Comparison of ENCODE assay signal across 2 cellular contexts in genomic region chrX:20225488-20225833, GRCh38.
TF ChIP-seq lines count a peak whose summit lies in the region.

No MANE protein-coding gene starts in this region.

TF ChIP-seq in HepG2, 621 proteins besides CTCF, POLR2A, EP300 and RAD21:
- TF ChIP-seq ETV5 (CRISPR knock-in tag; IDR thresholded peaks at IDR 0.05; ENCODE audit: borderline replicate concordance) (no peak), ZNF24 (IDR thresholded peaks at IDR 0.05) (no peak), MEIS2 (CRISPR knock-in tag; IDR thresholded peaks at IDR 0.05) (no peak), ZNF687 (CRISPR knock-in tag; IDR thresholded peaks at IDR 0.05) (no peak), ZNF850 (CRISPR knock-in tag; conservative IDR thresholded peaks at IDR 0.05) (no peak), ZNF446 (CRISPR knock-in tag; IDR thresholded peaks at IDR 0.05) (no peak), ZNF143 (CRISPR knock-in tag; IDR thresholded peaks at IDR 0.05) (no peak), NFE2 (CRISPR knock-in tag; IDR thresholded peaks at IDR 0.05) (no peak), ARID4A (CRISPR knock-in tag; IDR thresholded peaks at IDR 0.05; ENCODE audit: borderline replicate concordance) (no peak), TBX3 (IDR thresholded peaks at IDR 0.05; ENCODE audit: borderline replicate concordance) (no peak), HOMEZ (CRISPR knock-in tag; IDR thresholded peaks at IDR 0.05; ENCODE audit: low read depth) (no peak), ZMYM4 (CRISPR knock-in tag; IDR thresholded peaks at IDR 0.05) (no peak), REPIN1 (CRISPR knock-in tag; IDR thresholded peaks at IDR 0.05; ENCODE audit: borderline replicate concordance, low read depth) (no peak), IKZF5 (CRISPR knock-in tag; IDR thresholded peaks at IDR 0.05) (no peak)

TF ChIP-seq in K562, 482 proteins besides CTCF, POLR2A, EP300 and RAD21:
- TF ChIP-seq GATAD2A (IDR thresholded peaks at IDR 0.05) (no peak), ZBTB43 (CRISPR knock-in tag; IDR thresholded peaks at IDR 0.05) (no peak), TAF7 (tag; IDR thresholded peaks at IDR 0.05) (no peak), ZNF12 (CRISPR knock-in tag; IDR thresholded peaks at IDR 0.05) (no peak), EZH2 (IDR thresholded peaks at IDR 0.05; ENCODE audit: borderline replicate concordance, low read depth, low read length) (no peak), LEF1 (IDR thresholded peaks at IDR 0.05) (no peak), ARID4B (CRISPR knock-in tag; IDR thresholded peaks at IDR 0.05) (no peak), FOXM1 (IDR thresholded peaks at IDR 0.05; ENCODE audit: low read depth) (no peak), FOXM1 (CRISPR knock-in tag; IDR thresholded peaks at IDR 0.05; ENCODE audit: low read depth) (no peak), EGR1 (conservative IDR thresholded peaks at IDR 0.05) (no peak), SMAD2 (IDR thresholded peaks at IDR 0.05; ENCODE audit: low read depth, low read length) (no peak), CHD4 (IDR thresholded peaks at IDR 0.05; ENCODE audit: insufficient read depth, insufficient replicate concordance, low read depth, low read length, poor library complexity, severe bottlenecking) (no peak), SRSF7 (optimal IDR thresholded peaks at IDR 0.05; ENCODE audit: low read depth, low read length) (no peak), CCNT2 (IDR thresholded peaks at IDR 0.05; ENCODE audit: borderline replicate concordance, extremely low read depth, insufficient read length, low read depth, low read length) (no peak)
